In the genomic region with DNA sequence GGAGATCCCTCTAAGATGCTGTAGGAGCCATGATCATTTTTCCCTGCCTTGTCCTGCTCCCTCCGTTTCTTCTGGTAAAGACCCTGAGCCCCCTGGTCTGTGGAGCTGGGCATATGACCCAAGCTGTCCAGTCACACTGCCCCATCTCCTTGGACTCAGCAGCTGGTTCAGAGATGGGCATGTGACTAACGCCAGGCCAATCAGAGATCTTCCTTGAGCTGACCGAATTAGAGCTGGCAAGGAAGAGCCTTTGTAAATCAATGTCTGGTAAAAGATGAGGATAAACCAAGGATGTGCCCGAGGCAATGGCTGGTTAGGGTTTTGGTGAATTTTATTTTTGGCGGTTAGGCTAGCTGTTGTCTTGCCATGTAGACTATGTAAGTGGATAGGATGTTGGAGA, we compare ENCODE assay signal across 2 cellular contexts.
A peak's percentile ranks its signal among the peaks of the same experiment; 100 is the strongest.
TF ChIP-seq lines count a peak whose summit lies in the region.

No MANE protein-coding gene starts in this region.

TF ChIP-seq in Ishikawa, 13 proteins besides CTCF, POLR2A, EP300 and RAD21:
- TF ChIP-seq, protein P1, sequence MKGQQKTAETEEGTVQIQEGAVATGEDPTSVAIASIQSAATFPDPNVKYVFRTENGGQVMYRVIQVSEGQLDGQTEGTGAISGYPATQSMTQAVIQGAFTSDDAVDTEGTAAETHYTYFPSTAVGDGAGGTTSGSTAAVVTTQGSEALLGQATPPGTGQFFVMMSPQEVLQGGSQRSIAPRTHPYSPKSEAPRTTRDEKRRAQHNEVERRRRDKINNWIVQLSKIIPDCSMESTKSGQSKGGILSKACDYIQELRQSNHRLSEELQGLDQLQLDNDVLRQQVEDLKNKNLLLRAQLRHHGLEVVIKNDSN (IDR thresholded peaks at IDR 0.05), result peak; percentile 76
- no peak for TF ChIP-seq NFIC (IDR thresholded peaks at IDR 0.05)
TF ChIP-seq in Ishikawa: peak in this region for 1.

TF ChIP-seq in H1, 55 proteins besides CTCF, POLR2A, EP300 and RAD21 (continued from another document):
- TF ChIP-seq, protein P2, sequence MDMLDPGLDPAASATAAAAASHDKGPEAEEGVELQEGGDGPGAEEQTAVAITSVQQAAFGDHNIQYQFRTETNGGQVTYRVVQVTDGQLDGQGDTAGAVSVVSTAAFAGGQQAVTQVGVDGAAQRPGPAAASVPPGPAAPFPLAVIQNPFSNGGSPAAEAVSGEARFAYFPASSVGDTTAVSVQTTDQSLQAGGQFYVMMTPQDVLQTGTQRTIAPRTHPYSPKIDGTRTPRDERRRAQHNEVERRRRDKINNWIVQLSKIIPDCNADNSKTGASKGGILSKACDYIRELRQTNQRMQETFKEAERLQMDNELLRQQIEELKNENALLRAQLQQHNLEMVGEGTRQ (IDR thresholded peaks at IDR 0.05; ENCODE audit: low read length), result 0 out of 2 replicates have a peak, but pooled peaks have one; percentile 13
